ENCODE assay signal across 15 cellular contexts in the genomic region with DNA sequence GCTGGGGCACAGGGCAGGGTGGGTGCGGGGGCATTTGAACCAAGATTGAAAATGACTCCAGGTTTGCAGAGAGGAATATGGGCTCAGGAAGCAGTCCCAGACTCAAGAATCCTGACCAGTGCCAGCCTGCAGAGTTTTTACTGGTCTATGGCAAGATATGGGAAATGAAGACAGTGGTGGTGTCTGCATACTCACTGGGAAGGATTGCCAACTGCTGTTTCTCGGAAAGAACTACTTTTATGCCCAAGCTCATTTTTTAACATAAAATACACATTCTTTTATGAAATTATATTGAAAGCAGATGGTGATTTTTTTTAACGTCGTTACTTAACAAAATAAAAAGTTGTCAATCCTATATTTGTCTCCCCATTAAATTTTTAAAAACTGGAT.
"Had no signal": no experiment of that assay in that cellular context is flagged by ENCODE, and none has a peak within 500 bp of the region (broad histone marks: within the 10 kb centered on the region; RNA-seq: fewer than 3 reads in every experiment).

No MANE protein-coding gene starts in this region.

- DNase-seq: IMR-90, Karpas-422, KG1, MG63, NCI-H1417 treated with DMSO at 0.1 percent for 48 hours, NCI-H1930, NCI-H2107, NCI-H226, NCI-H446, NCI-H510A, Right ventricle myocardium superior, SK-N-SH, SW 1271, T-cell had no signal

- H3K9me3 ChIP-seq: MG63, SK-N-SH had no signal

- H3K4me3 ChIP-seq: MG63 had no signal

- ATAC-seq: HepG2, T-cell had no signal

- H3K4me2 ChIP-seq: SK-N-SH had no signal

- H3K27me3 ChIP-seq: MG63 had no signal

- H3K36me3 ChIP-seq: MG63 had no signal

- H3K9ac ChIP-seq: SK-N-SH had no signal
